Comparison of ENCODE assay signal across 1 cellular context in the genomic region with DNA sequence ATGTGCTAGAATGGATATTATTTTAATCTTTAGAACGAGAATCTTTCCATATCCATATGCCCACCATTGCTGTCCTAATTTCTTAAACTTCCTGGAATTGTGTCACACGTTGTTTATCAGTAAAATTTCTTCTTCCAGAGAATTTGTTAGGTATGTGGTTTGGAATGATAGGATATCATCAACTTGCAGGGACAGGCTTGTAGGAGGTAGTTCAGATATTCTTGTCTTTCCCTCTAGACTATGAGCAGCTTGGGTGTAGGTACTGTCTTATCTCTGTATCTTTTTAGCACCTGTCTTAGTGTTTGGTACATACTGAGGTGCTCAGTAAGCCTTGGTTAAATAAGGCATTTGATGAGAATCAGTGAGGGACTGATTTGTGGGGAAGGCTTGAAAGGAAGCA.
TF ChIP-seq lines count a peak whose summit lies in the region.

No MANE protein-coding gene starts in this region.

TF ChIP-seq in WTC11, 78 proteins besides CTCF, POLR2A, EP300 and RAD21:
- TF ChIP-seq, protein P1, sequence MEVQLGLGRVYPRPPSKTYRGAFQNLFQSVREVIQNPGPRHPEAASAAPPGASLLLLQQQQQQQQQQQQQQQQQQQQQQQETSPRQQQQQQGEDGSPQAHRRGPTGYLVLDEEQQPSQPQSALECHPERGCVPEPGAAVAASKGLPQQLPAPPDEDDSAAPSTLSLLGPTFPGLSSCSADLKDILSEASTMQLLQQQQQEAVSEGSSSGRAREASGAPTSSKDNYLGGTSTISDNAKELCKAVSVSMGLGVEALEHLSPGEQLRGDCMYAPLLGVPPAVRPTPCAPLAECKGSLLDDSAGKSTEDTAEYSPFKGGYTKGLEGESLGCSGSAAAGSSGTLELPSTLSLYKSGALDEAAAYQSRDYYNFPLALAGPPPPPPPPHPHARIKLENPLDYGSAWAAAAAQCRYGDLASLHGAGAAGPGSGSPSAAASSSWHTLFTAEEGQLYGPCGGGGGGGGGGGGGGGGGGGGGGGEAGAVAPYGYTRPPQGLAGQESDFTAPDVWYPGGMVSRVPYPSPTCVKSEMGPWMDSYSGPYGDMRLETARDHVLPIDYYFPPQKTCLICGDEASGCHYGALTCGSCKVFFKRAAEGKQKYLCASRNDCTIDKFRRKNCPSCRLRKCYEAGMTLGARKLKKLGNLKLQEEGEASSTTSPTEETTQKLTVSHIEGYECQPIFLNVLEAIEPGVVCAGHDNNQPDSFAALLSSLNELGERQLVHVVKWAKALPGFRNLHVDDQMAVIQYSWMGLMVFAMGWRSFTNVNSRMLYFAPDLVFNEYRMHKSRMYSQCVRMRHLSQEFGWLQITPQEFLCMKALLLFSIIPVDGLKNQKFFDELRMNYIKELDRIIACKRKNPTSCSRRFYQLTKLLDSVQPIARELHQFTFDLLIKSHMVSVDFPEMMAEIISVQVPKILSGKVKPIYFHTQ (CRISPR knock-in tag; IDR thresholded peaks at IDR 0.05), result no peak
- TF ChIP-seq ZNF416 (CRISPR knock-in tag; IDR thresholded peaks at IDR 0.05), result no peak
- TF ChIP-seq RELA (CRISPR knock-in tag; IDR thresholded peaks at IDR 0.05; ENCODE audit: borderline replicate concordance), result no peak
- TF ChIP-seq HMGA2 (CRISPR knock-in tag; IDR thresholded peaks at IDR 0.05), result no peak
- no peak for TF ChIP-seq JAZF1 (CRISPR knock-in tag; IDR thresholded peaks at IDR 0.05)
- TF ChIP-seq, protein P2, sequence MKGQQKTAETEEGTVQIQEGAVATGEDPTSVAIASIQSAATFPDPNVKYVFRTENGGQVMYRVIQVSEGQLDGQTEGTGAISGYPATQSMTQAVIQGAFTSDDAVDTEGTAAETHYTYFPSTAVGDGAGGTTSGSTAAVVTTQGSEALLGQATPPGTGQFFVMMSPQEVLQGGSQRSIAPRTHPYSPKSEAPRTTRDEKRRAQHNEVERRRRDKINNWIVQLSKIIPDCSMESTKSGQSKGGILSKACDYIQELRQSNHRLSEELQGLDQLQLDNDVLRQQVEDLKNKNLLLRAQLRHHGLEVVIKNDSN (CRISPR knock-in tag; IDR thresholded peaks at IDR 0.05), result no peak
- TF ChIP-seq, protein P3, sequence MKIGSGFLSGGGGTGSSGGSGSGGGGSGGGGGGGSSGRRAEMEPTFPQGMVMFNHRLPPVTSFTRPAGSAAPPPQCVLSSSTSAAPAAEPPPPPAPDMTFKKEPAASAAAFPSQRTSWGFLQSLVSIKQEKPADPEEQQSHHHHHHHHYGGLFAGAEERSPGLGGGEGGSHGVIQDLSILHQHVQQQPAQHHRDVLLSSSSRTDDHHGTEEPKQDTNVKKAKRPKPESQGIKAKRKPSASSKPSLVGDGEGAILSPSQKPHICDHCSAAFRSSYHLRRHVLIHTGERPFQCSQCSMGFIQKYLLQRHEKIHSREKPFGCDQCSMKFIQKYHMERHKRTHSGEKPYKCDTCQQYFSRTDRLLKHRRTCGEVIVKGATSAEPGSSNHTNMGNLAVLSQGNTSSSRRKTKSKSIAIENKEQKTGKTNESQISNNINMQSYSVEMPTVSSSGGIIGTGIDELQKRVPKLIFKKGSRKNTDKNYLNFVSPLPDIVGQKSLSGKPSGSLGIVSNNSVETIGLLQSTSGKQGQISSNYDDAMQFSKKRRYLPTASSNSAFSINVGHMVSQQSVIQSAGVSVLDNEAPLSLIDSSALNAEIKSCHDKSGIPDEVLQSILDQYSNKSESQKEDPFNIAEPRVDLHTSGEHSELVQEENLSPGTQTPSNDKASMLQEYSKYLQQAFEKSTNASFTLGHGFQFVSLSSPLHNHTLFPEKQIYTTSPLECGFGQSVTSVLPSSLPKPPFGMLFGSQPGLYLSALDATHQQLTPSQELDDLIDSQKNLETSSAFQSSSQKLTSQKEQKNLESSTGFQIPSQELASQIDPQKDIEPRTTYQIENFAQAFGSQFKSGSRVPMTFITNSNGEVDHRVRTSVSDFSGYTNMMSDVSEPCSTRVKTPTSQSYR (CRISPR knock-in tag; IDR thresholded peaks at IDR 0.05), result no peak
- TF ChIP-seq MXD4 (CRISPR knock-in tag; IDR thresholded peaks at IDR 0.05; ENCODE audit: borderline replicate concordance), result no peak
- TF ChIP-seq, protein P4, sequence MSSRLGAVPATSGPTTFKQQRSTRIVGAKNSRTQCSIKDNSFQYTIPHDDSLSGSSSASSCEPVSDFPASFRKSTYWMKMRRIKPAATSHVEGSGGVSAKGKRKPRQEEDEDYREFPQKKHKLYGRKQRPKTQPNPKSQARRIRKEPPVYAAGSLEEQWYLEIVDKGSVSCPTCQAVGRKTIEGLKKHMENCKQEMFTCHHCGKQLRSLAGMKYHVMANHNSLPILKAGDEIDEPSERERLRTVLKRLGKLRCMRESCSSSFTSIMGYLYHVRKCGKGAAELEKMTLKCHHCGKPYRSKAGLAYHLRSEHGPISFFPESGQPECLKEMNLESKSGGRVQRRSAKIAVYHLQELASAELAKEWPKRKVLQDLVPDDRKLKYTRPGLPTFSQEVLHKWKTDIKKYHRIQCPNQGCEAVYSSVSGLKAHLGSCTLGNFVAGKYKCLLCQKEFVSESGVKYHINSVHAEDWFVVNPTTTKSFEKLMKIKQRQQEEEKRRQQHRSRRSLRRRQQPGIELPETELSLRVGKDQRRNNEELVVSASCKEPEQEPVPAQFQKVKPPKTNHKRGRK (CRISPR knock-in tag; IDR thresholded peaks at IDR 0.05; ENCODE audit: borderline replicate concordance), result no peak
- TF ChIP-seq, protein P5, sequence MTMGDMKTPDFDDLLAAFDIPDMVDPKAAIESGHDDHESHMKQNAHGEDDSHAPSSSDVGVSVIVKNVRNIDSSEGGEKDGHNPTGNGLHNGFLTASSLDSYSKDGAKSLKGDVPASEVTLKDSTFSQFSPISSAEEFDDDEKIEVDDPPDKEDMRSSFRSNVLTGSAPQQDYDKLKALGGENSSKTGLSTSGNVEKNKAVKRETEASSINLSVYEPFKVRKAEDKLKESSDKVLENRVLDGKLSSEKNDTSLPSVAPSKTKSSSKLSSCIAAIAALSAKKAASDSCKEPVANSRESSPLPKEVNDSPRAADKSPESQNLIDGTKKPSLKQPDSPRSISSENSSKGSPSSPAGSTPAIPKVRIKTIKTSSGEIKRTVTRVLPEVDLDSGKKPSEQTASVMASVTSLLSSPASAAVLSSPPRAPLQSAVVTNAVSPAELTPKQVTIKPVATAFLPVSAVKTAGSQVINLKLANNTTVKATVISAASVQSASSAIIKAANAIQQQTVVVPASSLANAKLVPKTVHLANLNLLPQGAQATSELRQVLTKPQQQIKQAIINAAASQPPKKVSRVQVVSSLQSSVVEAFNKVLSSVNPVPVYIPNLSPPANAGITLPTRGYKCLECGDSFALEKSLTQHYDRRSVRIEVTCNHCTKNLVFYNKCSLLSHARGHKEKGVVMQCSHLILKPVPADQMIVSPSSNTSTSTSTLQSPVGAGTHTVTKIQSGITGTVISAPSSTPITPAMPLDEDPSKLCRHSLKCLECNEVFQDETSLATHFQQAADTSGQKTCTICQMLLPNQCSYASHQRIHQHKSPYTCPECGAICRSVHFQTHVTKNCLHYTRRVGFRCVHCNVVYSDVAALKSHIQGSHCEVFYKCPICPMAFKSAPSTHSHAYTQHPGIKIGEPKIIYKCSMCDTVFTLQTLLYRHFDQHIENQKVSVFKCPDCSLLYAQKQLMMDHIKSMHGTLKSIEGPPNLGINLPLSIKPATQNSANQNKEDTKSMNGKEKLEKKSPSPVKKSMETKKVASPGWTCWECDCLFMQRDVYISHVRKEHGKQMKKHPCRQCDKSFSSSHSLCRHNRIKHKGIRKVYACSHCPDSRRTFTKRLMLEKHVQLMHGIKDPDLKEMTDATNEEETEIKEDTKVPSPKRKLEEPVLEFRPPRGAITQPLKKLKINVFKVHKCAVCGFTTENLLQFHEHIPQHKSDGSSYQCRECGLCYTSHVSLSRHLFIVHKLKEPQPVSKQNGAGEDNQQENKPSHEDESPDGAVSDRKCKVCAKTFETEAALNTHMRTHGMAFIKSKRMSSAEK (CRISPR knock-in tag; IDR thresholded peaks at IDR 0.05; ENCODE audit: borderline replicate concordance), result no peak
- TF ChIP-seq, protein P6, sequence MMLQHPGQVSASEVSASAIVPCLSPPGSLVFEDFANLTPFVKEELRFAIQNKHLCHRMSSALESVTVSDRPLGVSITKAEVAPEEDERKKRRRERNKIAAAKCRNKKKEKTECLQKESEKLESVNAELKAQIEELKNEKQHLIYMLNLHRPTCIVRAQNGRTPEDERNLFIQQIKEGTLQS (CRISPR knock-in tag; conservative IDR thresholded peaks at IDR 0.05), result no peak
- no peak for TF ChIP-seq ZNF317 (CRISPR knock-in tag; IDR thresholded peaks at IDR 0.05; ENCODE audit: borderline replicate concordance, low read depth)
- TF ChIP-seq NFYB (CRISPR knock-in tag; conservative IDR thresholded peaks at IDR 0.05; ENCODE audit: low read depth), result no peak
- no peak for TF ChIP-seq NFE2L1 (CRISPR knock-in tag; IDR thresholded peaks at IDR 0.05)
- TF ChIP-seq, protein P7, sequence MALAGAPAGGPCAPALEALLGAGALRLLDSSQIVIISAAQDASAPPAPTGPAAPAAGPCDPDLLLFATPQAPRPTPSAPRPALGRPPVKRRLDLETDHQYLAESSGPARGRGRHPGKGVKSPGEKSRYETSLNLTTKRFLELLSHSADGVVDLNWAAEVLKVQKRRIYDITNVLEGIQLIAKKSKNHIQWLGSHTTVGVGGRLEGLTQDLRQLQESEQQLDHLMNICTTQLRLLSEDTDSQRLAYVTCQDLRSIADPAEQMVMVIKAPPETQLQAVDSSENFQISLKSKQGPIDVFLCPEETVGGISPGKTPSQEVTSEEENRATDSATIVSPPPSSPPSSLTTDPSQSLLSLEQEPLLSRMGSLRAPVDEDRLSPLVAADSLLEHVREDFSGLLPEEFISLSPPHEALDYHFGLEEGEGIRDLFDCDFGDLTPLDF (CRISPR knock-in tag; IDR thresholded peaks at IDR 0.05), result no peak
- no peak for TF ChIP-seq TCF7 (CRISPR knock-in tag; IDR thresholded peaks at IDR 0.05; ENCODE audit: low read depth)
- TF ChIP-seq ZNF671 (CRISPR knock-in tag; IDR thresholded peaks at IDR 0.05), result no peak
- no peak for TF ChIP-seq CBFB (CRISPR knock-in tag; IDR thresholded peaks at IDR 0.05; ENCODE audit: low read depth)
- no peak for TF ChIP-seq ETV6 (CRISPR knock-in tag; IDR thresholded peaks at IDR 0.05)
